15 cellular contexts compared by ENCODE assay signal in genomic region chr5:14365831-14366435, GRCh38.
A peak's percentile ranks its signal among the peaks of the same experiment; 100 is the strongest.
DNase-seq lines count a peak whose midpoint lies in the region; ATAC-seq and TF ChIP-seq lines count a peak whose summit lies in the region.
"Had no signal": no experiment of that assay in that cellular context is flagged by ENCODE, and none has a peak within 500 bp of the region (broad histone marks: within the 10 kb centered on the region; RNA-seq: fewer than 3 reads in every experiment).

No MANE protein-coding gene starts in this region.

- H3K27me3 ChIP-seq in HAP-1 (ENCODE audit: low read depth), result no peaks in the 10 kb centered on the region

- H3K4me3 Mint-ChIP-seq in activated naive CD8-positive, alpha-beta T cell treated with anti-CD3 and anti-CD28 coated beads, Interleukin-2, amount 50 U/mL, for 24 hours, result no peak overlapping the region
- H3K4me3 Mint-ChIP-seq: activated T-cell treated with anti-CD3 and anti-CD28 coated beads, Interleukin-2, amount 50 U/mL, for 24 hours had no signal

- H3K27ac Mint-ChIP-seq in activated naive CD8-positive, alpha-beta T cell treated with anti-CD3 and anti-CD28 coated beads, Interleukin-2, amount 50 U/mL, for 24 hours, result no peak overlapping the region
- H3K27ac Mint-ChIP-seq: activated T-cell treated with anti-CD3 and anti-CD28 coated beads, Interleukin-2, amount 50 U/mL, for 24 hours had no signal

- DNase-seq in activated naive CD8-positive, alpha-beta T cell treated with anti-CD3 and anti-CD28 coated beads, Interleukin-2, amount 50 U/mL, for 24 hours, result no peak
- no peak for DNase-seq in mucosa of descending colon
- DNase-seq in HAP-1 (ENCODE audit: low spot score in 2 of 2), result no peak
- no peak for DNase-seq in posterior cingulate gyrus
- DNase-seq in NK-92 treated with Interleukin-12 subunit alpha and Interleukin-12 subunit beta, amount 100 ng/mL, for 24 hours (lab: John Stamatoyannopoulos, UW), result no peak
- DNase-seq: activated T-cell treated with anti-CD3 and anti-CD28 coated beads, Interleukin-2, amount 50 U/mL, for 24 hours; caudate nucleus; erythroblast; GDM1; IMR-90; NCI-H146; NCI-H524 treated with DMSO at 0.1 percent for 48 hours; nucleus accumbens had no signal

- TF ChIP-seq CTCF in mucosa of descending colon (IDR thresholded peaks at IDR 0.05), result no peak

- peaks cover 3% of the 10 kb centered on the region for H3K36me3 Mint-ChIP-seq in activated naive CD8-positive, alpha-beta T cell treated with anti-CD3 and anti-CD28 coated beads, Interleukin-2, amount 50 U/mL, for 24 hours (ENCODE audit: low read depth)

- H3K4me3 ChIP-seq in mucosa of descending colon (no peak overlapping the region), HAP-1 (no peak overlapping the region)

- intact Hi-C loops in mucosa of descending colon (cut with DNase I, micrococcal nuclease), result no loop called here
- intact Hi-C loops in posterior cingulate gyrus (cut with DNase I), result no loop called here

- ATAC-seq in GM18502 (IDR thresholded peaks at IDR 0.05; ENCODE audit: poor library complexity, unreplicated experiment) (peak; percentile 54), HG02884 (IDR thresholded peaks at IDR 0.05; ENCODE audit: unreplicated experiment) (peak; percentile 45), mucosa of descending colon (peak; percentile 48)
- ATAC-seq in activated naive CD8-positive, alpha-beta T cell treated with anti-CD3 and anti-CD28 coated beads, Interleukin-2, amount 50 U/mL, for 24 hours, result peak; percentile 72

- H3K36me3 ChIP-seq in mucosa of descending colon (ENCODE audit: low read depth), result peaks cover 23% of the 10 kb centered on the region
- peaks cover 45% of the 10 kb centered on the region for H3K36me3 ChIP-seq in HAP-1 (replicated peaks)

- H3K9me3 ChIP-seq in mucosa of descending colon (no peaks in the 10 kb centered on the region), HAP-1 (no peaks in the 10 kb centered on the region)

- no peaks in the 10 kb centered on the region for H3K4me1 ChIP-seq in mucosa of descending colon (ENCODE audit: low read depth)
- H3K4me1 ChIP-seq in HAP-1, result no peaks in the 10 kb centered on the region

- no peaks in the 10 kb centered on the region for H3K27me3 Mint-ChIP-seq in activated naive CD8-positive, alpha-beta T cell treated with anti-CD3 and anti-CD28 coated beads, Interleukin-2, amount 50 U/mL, for 24 hours
- H3K27me3 Mint-ChIP-seq: activated T-cell treated with anti-CD3 and anti-CD28 coated beads, Interleukin-2, amount 50 U/mL, for 24 hours had no signal

- H3K4me1 Mint-ChIP-seq in activated naive CD8-positive, alpha-beta T cell treated with anti-CD3 and anti-CD28 coated beads, Interleukin-2, amount 50 U/mL, for 24 hours, result peaks cover 38% of the 10 kb centered on the region

- in situ Hi-C loops in HAP-1 (cut with MboI; ENCODE audit: low sequenced_read_pairs), result loop anchor here (10.0 to 25.0 kb wide), 3 partner anchors 269 to 646 kb away; no protein-coding TSS in a partner anchor

- no peaks in the 10 kb centered on the region for H3K9me3 Mint-ChIP-seq in activated naive CD8-positive, alpha-beta T cell treated with anti-CD3 and anti-CD28 coated beads, Interleukin-2, amount 50 U/mL, for 24 hours
- H3K9me3 Mint-ChIP-seq: activated T-cell treated with anti-CD3 and anti-CD28 coated beads, Interleukin-2, amount 50 U/mL, for 24 hours had no signal
